In genomic region chr6:37242042-37242428, GRCh38 we compare ENCODE assay signal across 11 cellular contexts. TPM values are rescaled to one million over a fixed set of nuclear protein-coding genes. Genes with fewer than 3 reads are reported as not detected.
A peak's percentile ranks its signal among the peaks of the same experiment; 100 is the strongest.
DNase-seq lines count a peak whose midpoint lies in the region; ATAC-seq, FAIRE-seq and TF ChIP-seq lines count a peak whose summit lies in the region.
"Had no signal": no experiment of that assay in that cellular context is flagged by ENCODE, and none has a peak within 500 bp of the region (broad histone marks: within the 10 kb centered on the region; RNA-seq: fewer than 3 reads in every experiment).

No MANE protein-coding gene starts in this region.

- TF ChIP-seq POLR2A in thyroid gland (IDR thresholded peaks at IDR 0.05): no peak

- no peak for FAIRE-seq in astrocyte (lab: Jason Lieb, UNC)

- H3K4me2 ChIP-seq in astrocyte (ENCODE audit: low read length): peak overlapping the region; percentile 69

- no peaks in the 10 kb centered on the region for H3K27me3 ChIP-seq in astrocyte (ENCODE audit: insufficient read depth, low read length)
- no peaks in the 10 kb centered on the region for H3K27me3 ChIP-seq in thyroid gland

- WGBS in thyroid gland, 2 donors: 63 to 67% methylated on average over 1 of the region's 1 CpG

- H4K20me1 ChIP-seq in astrocyte (ENCODE audit: insufficient read depth, low read length): no peaks in the 10 kb centered on the region

- H3K9ac ChIP-seq in astrocyte (ENCODE audit: low read length): peak overlapping the region; percentile 81

- peak overlapping the region; percentile 38 for H3K27ac Mint-ChIP-seq in activated CD4-positive, alpha-beta T cell treated with anti-CD3 and anti-CD28 coated beads for 36 hours
- H3K27ac Mint-ChIP-seq in astrocyte (ENCODE audit: unreplicated experiment) (peak overlapping the region; percentile 99), mesothelial cell of epicardium (peak overlapping the region; percentile 90)
- H3K27ac Mint-ChIP-seq: T-helper 1 cell treated with Interleukin-12 subunit alpha and Interleukin-12 subunit beta and Interleukin-4 antibody, amounts not matched to agents 30 μg/mL and 1 μg/mL, for 36 hours had no signal

- H3K36me3 Mint-ChIP-seq in activated CD4-positive, alpha-beta T cell treated with anti-CD3 and anti-CD28 coated beads for 36 hours (ENCODE audit: low read depth): no peaks in the 10 kb centered on the region
- H3K36me3 Mint-ChIP-seq in astrocyte (ENCODE audit: low read depth, unreplicated experiment) (no peaks in the 10 kb centered on the region), mesothelial cell of epicardium (peaks cover under 1% of the 10 kb centered on the region)

- no peaks in the 10 kb centered on the region for H3K36me3 ChIP-seq in astrocyte (ENCODE audit: insufficient read depth, low read length)
- H3K36me3 ChIP-seq in thyroid gland: no peaks in the 10 kb centered on the region

- no peak overlapping the region for H3K4me3 Mint-ChIP-seq in activated CD4-positive, alpha-beta T cell treated with anti-CD3 and anti-CD28 coated beads for 36 hours
- H3K4me3 Mint-ChIP-seq in astrocyte (ENCODE audit: unreplicated experiment) (peak overlapping the region; percentile 29), mesothelial cell of epicardium (no peak overlapping the region)
- H3K4me3 Mint-ChIP-seq: T-helper 1 cell treated with Interleukin-12 subunit alpha and Interleukin-12 subunit beta and Interleukin-4 antibody, amounts not matched to agents 30 μg/mL and 1 μg/mL, for 36 hours had no signal

- H3K4me1 ChIP-seq in astrocyte (ENCODE audit: insufficient read depth, low read length): peaks cover 78% of the 10 kb centered on the region
- H3K4me1 ChIP-seq in thyroid gland: peaks cover 26 to 68% of the 10 kb centered on the region in 2 donors

- ATAC-seq in activated CD4-positive, alpha-beta T cell treated with anti-CD3 and anti-CD28 coated beads for 36 hours: no peak
- no peak for ATAC-seq in GM18907 (IDR thresholded peaks at IDR 0.05; ENCODE audit: unreplicated experiment)

- no peak for DNase-seq in activated CD4-positive, alpha-beta T cell treated with anti-CD3 and anti-CD28 coated beads for 36 hours
- no peak for DNase-seq in activated CD4-positive, alpha-beta T cell treated with anti-CD3 and anti-CD28 coated beads for 48 hours
- no peak for DNase-seq in astrocyte (ENCODE audit: low read depth)
- no peak for DNase-seq in mesothelial cell of epicardium (ENCODE audit: low spot score in 2 of 2, unreplicated experiment in 2 of 2)
- DNase-seq in thyroid gland: no peak
- no peak for DNase-seq in cortex of kidney (lab: John Stamatoyannopoulos, UW)
- no peak for DNase-seq in ureter (ENCODE audit: low spot score)
- DNase-seq: DMS 273 treated with DMSO at 0.1 percent for 48 hours had no signal

- CTCF ChIA-PET in activated CD4-positive, alpha-beta T cell treated with anti-CD3 and anti-CD28 coated beads for 36 hours (lab: Charles Lee): interaction anchor here (0.8 to 1.4 kb wide), 6 partner anchors 9 to 223 kb away, joined by 3 to 5 read pairs (median 4); partner anchors contain the start of gene TBC1D22B

- peak overlapping the region; percentile 100 for H3K27ac ChIP-seq in astrocyte (ENCODE audit: low read depth, low read length)
- H3K27ac ChIP-seq in thyroid gland: peak overlapping the region; percentile 36 to 88 (median 85)
- H3K27ac ChIP-seq: 22Rv1 had no signal

- H3K9me3 ChIP-seq in astrocyte (ENCODE audit: insufficient read depth, low read depth, low read length) (no peaks in the 10 kb centered on the region), thyroid gland (no peaks in the 10 kb centered on the region)

- intact Hi-C loops in activated CD4-positive, alpha-beta T cell treated with anti-CD3 and anti-CD28 coated beads for 36 hours (cut with DNase I, micrococcal nuclease): loop anchor here in 1 of 2 experiments (5.0 kb wide), 1 partner anchor 1045 kb away; the partner anchor contains the start of gene BRPF3
- intact Hi-C loops in thyroid gland (cut with DNase I): no loop called here

- H2AFZ ChIP-seq in astrocyte (ENCODE audit: low read depth, low read length): no peak overlapping the region

- POLR2A ChIA-PET in activated CD4-positive, alpha-beta T cell treated with anti-CD3 and anti-CD28 coated beads for 36 hours (lab: Charles Lee): interaction anchor here (1.8 kb wide), 1 partner anchor 16 kb away, joined by 4 read pairs; the partner anchor contains the start of genes TBC1D22B and TMEM217

- peaks cover 1% of the 10 kb centered on the region for H3K9me3 Mint-ChIP-seq in activated CD4-positive, alpha-beta T cell treated with anti-CD3 and anti-CD28 coated beads for 36 hours (ENCODE audit: low read depth)
- H3K9me3 Mint-ChIP-seq in astrocyte (ENCODE audit: unreplicated experiment): peaks cover 2% of the 10 kb centered on the region
- H3K9me3 Mint-ChIP-seq in mesothelial cell of epicardium: peaks cover 1% of the 10 kb centered on the region

- H3K4me3 ChIP-seq in astrocyte (ENCODE audit: insufficient read depth, low read depth, low read length) (no peak overlapping the region), thyroid gland (replicated peaks in 1 of 3) (no peak overlapping the region)

- no peaks in the 10 kb centered on the region for H3K79me2 ChIP-seq in astrocyte (ENCODE audit: insufficient read depth, low read length)

- H3K27me3 Mint-ChIP-seq in activated CD4-positive, alpha-beta T cell treated with anti-CD3 and anti-CD28 coated beads for 36 hours: peaks cover 2% of the 10 kb centered on the region
- H3K27me3 Mint-ChIP-seq in astrocyte (ENCODE audit: low read depth, unreplicated experiment): no peaks in the 10 kb centered on the region
- no peaks in the 10 kb centered on the region for H3K27me3 Mint-ChIP-seq in mesothelial cell of epicardium (ENCODE audit: low read depth)

- peaks cover 43% of the 10 kb centered on the region for H3K4me1 Mint-ChIP-seq in activated CD4-positive, alpha-beta T cell treated with anti-CD3 and anti-CD28 coated beads for 36 hours
- H3K4me1 Mint-ChIP-seq in astrocyte (ENCODE audit: low read depth, unreplicated experiment) (peaks cover 61% of the 10 kb centered on the region), mesothelial cell of epicardium (peaks cover 61% of the 10 kb centered on the region)

- TF ChIP-seq CTCF in astrocyte (IDR thresholded peaks at IDR 0.05; ENCODE audit: insufficient read depth, low read depth, low read length) (no peak), mesothelial cell of epicardium (IDR thresholded peaks at IDR 0.05; ENCODE audit: unreplicated experiment) (no peak), thyroid gland (IDR thresholded peaks at IDR 0.05) (no peak)

RNA-seq across cellular contexts. Expression of gene TBC1D22B, which starts 15.5 kb away (rescaled TPM):
- total RNA-seq in activated CD4-positive, alpha-beta T cell treated with anti-CD3 and anti-CD28 coated beads for 36 hours: 10 to 100 TPM; 14.9 to 17.0 TPM
- 10.5 and 10.8 TPM in 2 replicates for total RNA-seq in astrocyte
- total RNA-seq in mesothelial cell of epicardium: 14.8 to 15.2 TPM (median 15.1 TPM) in 3 replicates
- 10 to 100 TPM; 11.5 to 15.7 (median 14.2) TPM for total RNA-seq in thyroid gland
- 12.5 TPM for total RNA-seq in ureter

RNA-seq across cellular contexts. Expression of gene TMEM217, which starts 15.9 kb away (rescaled TPM):
- total RNA-seq in activated CD4-positive, alpha-beta T cell treated with anti-CD3 and anti-CD28 coated beads for 36 hours: 1 to 10 TPM; 2.5 TPM
- total RNA-seq in astrocyte (7.3 and 8.2 TPM in 2 replicates), mesothelial cell of epicardium (1.5 to 2.7 TPM (median 2.0 TPM) in 3 replicates), thyroid gland (1 to 10 TPM in 2 of 4 donors, under 1 TPM in 1, not detected in 1; 0.22 to 3.8 (median 1.0) TPM), ureter (1.2 TPM)

Comparison
In these comparisons a context has a peak if more than half of its experiments do, and no peak if none do; other contexts are left out.
1. H3K27ac Mint-ChIP-seq: peak in every context shown above with its lines; median percentile 99 in astrocyte; 90 in mesothelial cell of epicardium; 38 in activated CD4-positive, alpha-beta T cell treated with anti-CD3 and anti-CD28 coated beads for 36 hours.